8 cellular contexts compared by ENCODE assay signal in the genomic region with DNA sequence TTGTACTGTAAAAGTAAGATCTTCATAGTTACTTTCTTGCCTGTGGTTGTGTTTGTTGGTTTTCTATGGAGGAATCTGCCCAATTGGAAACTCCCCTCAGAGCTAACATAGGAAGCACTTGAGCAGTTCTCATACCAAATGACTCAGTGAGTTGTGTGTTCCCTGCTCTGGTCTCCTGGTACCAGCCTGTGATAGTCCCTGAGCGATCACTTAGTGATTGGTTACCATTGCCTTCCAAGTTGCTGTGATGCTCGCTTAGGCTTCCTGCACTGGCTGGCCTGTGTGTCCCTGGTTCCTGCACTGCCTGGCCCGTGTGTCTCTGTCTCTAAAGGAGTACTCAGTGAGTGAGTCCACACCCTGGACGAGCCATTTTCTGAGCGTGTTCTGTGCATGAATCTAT.
A peak's percentile ranks its signal among the peaks of the same experiment; 100 is the strongest.
DNase-seq lines count a peak whose midpoint lies in the region; ATAC-seq and TF ChIP-seq lines count a peak whose summit lies in the region.

No MANE protein-coding gene starts in this region.

- H3K27me3 ChIP-seq in PC-3 (ENCODE audit: low read length): no peaks in the 10 kb centered on the region

- H3K36me3 ChIP-seq in PC-3 (ENCODE audit: low read depth, low read length): peaks cover 62% of the 10 kb centered on the region

- peak overlapping the region; percentile 78 for H3K27ac Mint-ChIP-seq in activated CD4-positive, alpha-beta T cell treated with anti-CD3 and anti-CD28 coated beads for 36 hours
- peak overlapping the region; percentile 48 for H3K27ac Mint-ChIP-seq in stimulated activated effector memory CD8-positive, alpha-beta T cell treated with anti-CD3 and anti-CD28 coated beads, Interleukin-12 subunit alpha, Interleukin-12 subunit beta, amount 100 ng/mL, for 72 hours

- H3K27me3 Mint-ChIP-seq in activated CD4-positive, alpha-beta T cell treated with anti-CD3 and anti-CD28 coated beads for 36 hours: no peaks in the 10 kb centered on the region

- POLR2A ChIA-PET in activated CD4-positive, alpha-beta T cell treated with anti-CD3 and anti-CD28 coated beads for 36 hours (lab: Charles Lee): interaction anchor here (0.7 kb wide), 1 partner anchor 111 kb away, joined by 3 read pairs; no protein-coding TSS in a partner anchor
- POLR2A ChIA-PET in PC-3 (lab: Charles Lee; ENCODE audit: unreplicated experiment): no interaction called here

- no peaks in the 10 kb centered on the region for H4K20me1 ChIP-seq in PC-3 (ENCODE audit: low read length)

- DNase-seq in activated CD4-positive, alpha-beta T cell treated with anti-CD3 and anti-CD28 coated beads for 36 hours: peak; percentile 55
- no peak for DNase-seq in activated CD4-positive, alpha-beta T cell treated with anti-CD3 and anti-CD28 coated beads for 4 hours
- peak; percentile 45 for DNase-seq in PC-3
- DNase-seq in epithelial cell of prostate (ENCODE audit: low read depth, low spot score): no peak
- peak in 1 of 2 donors; percentile 57 for DNase-seq in stimulated activated effector memory CD8-positive, alpha-beta T cell treated with anti-CD3 and anti-CD28 coated beads, Interleukin-12 subunit alpha, Interleukin-12 subunit beta, amount 100 ng/mL, for 72 hours (ENCODE audit: low spot score in 2 of 2)
- DNase-seq in GF-D8 (lab: John Stamatoyannopoulos, UW): no peak
- no peak for DNase-seq in LoVo (ENCODE audit: low spot score)

- H3K4me3 ChIP-seq in PC-3 (ENCODE audit: low read length): no peak overlapping the region

- ATAC-seq in activated CD4-positive, alpha-beta T cell treated with anti-CD3 and anti-CD28 coated beads for 36 hours: peak; percentile 90
- ATAC-seq in PC-3 (peak; percentile 23), HG02970 (IDR thresholded peaks at IDR 0.05; ENCODE audit: low FRiP score, unreplicated experiment) (no peak)
- peak; percentile 88 for ATAC-seq in stimulated activated effector memory CD8-positive, alpha-beta T cell treated with anti-CD3 and anti-CD28 coated beads, Interleukin-12 subunit alpha, Interleukin-12 subunit beta, amount 100 ng/mL, for 72 hours

- H3K4me3 Mint-ChIP-seq in activated CD4-positive, alpha-beta T cell treated with anti-CD3 and anti-CD28 coated beads for 36 hours: no peak overlapping the region
- H3K4me3 Mint-ChIP-seq in stimulated activated effector memory CD8-positive, alpha-beta T cell treated with anti-CD3 and anti-CD28 coated beads, Interleukin-12 subunit alpha, Interleukin-12 subunit beta, amount 100 ng/mL, for 72 hours: no peak overlapping the region

- H3K9me3 ChIP-seq in PC-3 (ENCODE audit: low read length): no peaks in the 10 kb centered on the region

- H3K36me3 Mint-ChIP-seq in activated CD4-positive, alpha-beta T cell treated with anti-CD3 and anti-CD28 coated beads for 36 hours (ENCODE audit: low read depth): peaks cover 43% of the 10 kb centered on the region
- peaks cover 43% of the 10 kb centered on the region for H3K36me3 Mint-ChIP-seq in stimulated activated effector memory CD8-positive, alpha-beta T cell treated with anti-CD3 and anti-CD28 coated beads, Interleukin-12 subunit alpha, Interleukin-12 subunit beta, amount 100 ng/mL, for 72 hours

- TF ChIP-seq CTCF in PC-3 (conservative IDR thresholded peaks at IDR 0.05; ENCODE audit: low read depth, low read length): no peak

- peak overlapping the region; percentile 33 for H3K27ac ChIP-seq in PC-3 (ENCODE audit: low read length)
- peak overlapping the region; percentile 29 for H3K27ac ChIP-seq in epithelial cell of prostate

- peaks cover 38% of the 10 kb centered on the region for H3K79me2 ChIP-seq in PC-3 (ENCODE audit: low read length)

- no peak overlapping the region for H3K9ac ChIP-seq in PC-3 (ENCODE audit: low read length)

- no peak overlapping the region for H2AFZ ChIP-seq in PC-3 (ENCODE audit: low read length)

- no peak overlapping the region for H3K4me2 ChIP-seq in PC-3 (ENCODE audit: low read length)

- H3F3A ChIP-seq in PC-3 (ENCODE audit: low read length, unreplicated experiment): peaks cover 4% of the 10 kb centered on the region

- H3K4me1 Mint-ChIP-seq in activated CD4-positive, alpha-beta T cell treated with anti-CD3 and anti-CD28 coated beads for 36 hours: peaks cover 61% of the 10 kb centered on the region
- H3K4me1 Mint-ChIP-seq in stimulated activated effector memory CD8-positive, alpha-beta T cell treated with anti-CD3 and anti-CD28 coated beads, Interleukin-12 subunit alpha, Interleukin-12 subunit beta, amount 100 ng/mL, for 72 hours: peaks cover 48% of the 10 kb centered on the region

- H3K9me3 Mint-ChIP-seq in activated CD4-positive, alpha-beta T cell treated with anti-CD3 and anti-CD28 coated beads for 36 hours (ENCODE audit: low read depth): no peaks in the 10 kb centered on the region
- H3K9me3 Mint-ChIP-seq in stimulated activated effector memory CD8-positive, alpha-beta T cell treated with anti-CD3 and anti-CD28 coated beads, Interleukin-12 subunit alpha, Interleukin-12 subunit beta, amount 100 ng/mL, for 72 hours: no peaks in the 10 kb centered on the region

- BruUV-seq in PC-3 (replicated peaks; lab: Mats Ljungman, UMichigan): no TSS peak

- no peaks in the 10 kb centered on the region for H3K9me2 ChIP-seq in PC-3 (replicated peaks; ENCODE audit: low read length)

- intact Hi-C loops in activated CD4-positive, alpha-beta T cell treated with anti-CD3 and anti-CD28 coated beads for 36 hours (cut with DNase I, micrococcal nuclease): loop anchor here (2.0 to 5.0 kb wide), 5 partner anchors 132 to 578 kb away; a partner anchor contains a TSS
- intact Hi-C loops in PC-3 (cut with micrococcal nuclease): loop anchor here (2.0 to 5.0 kb wide), 3 partner anchors 73 to 488 kb away; no protein-coding TSS in a partner anchor

- CTCF ChIA-PET in activated CD4-positive, alpha-beta T cell treated with anti-CD3 and anti-CD28 coated beads for 36 hours (lab: Charles Lee): interaction anchor here (0.6 to 3.2 kb wide), 30 partner anchors 9 to 501 kb away, joined by 3 to 27 read pairs (median 4); a partner anchor contains a TSS
- CTCF ChIA-PET in PC-3 (lab: Charles Lee): interaction anchor here (0.5 to 1.1 kb wide), 3 partner anchors 85 to 384 kb away, joined by 3 to 4 read pairs (median 3); no protein-coding TSS in a partner anchor

- peaks cover 40% of the 10 kb centered on the region for H3K4me1 ChIP-seq in PC-3 (ENCODE audit: insufficient read depth, low read length)

Comparison
In these comparisons a context has a peak if more than half of its experiments do, and no peak if none do; other contexts are left out.
1. DNase-seq: peak in activated CD4-positive, alpha-beta T cell treated with anti-CD3 and anti-CD28 coated beads for 36 hours (single experiment) and PC-3 (single experiment); none in activated CD4-positive, alpha-beta T cell treated with anti-CD3 and anti-CD28 coated beads for 4 hours (0 of 2), epithelial cell of prostate (single experiment), GF-D8 (single experiment) and LoVo (single experiment).